21 cellular contexts compared by ENCODE assay signal in the genomic region with DNA sequence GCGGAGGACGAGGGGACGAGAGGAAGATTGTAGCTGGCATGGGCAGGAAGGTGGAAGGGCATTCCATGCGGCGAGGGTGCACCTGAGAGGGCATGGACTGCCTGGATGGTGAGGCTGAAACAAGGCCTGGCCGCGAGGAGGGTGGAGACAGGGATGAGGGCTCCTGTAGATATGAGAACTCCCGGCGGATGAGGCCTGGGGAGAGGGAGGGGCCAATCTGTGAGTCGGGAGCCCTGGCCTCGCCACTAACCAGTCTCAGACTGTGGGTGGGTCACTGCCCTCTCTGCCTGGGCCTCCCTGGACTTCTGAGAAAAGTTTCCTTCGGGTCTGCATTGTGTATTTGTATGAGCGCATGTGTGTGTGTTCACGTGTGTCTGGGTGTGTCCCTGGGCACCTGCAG. TPM values are rescaled to one million over a fixed set of nuclear protein-coding genes. Genes with fewer than 3 reads are reported as not detected.
DNase-seq lines count a peak whose midpoint lies in the region; ATAC-seq and TF ChIP-seq lines count a peak whose summit lies in the region.
"Had no signal": no experiment of that assay in that cellular context is flagged by ENCODE, and none has a peak within 500 bp of the region (broad histone marks: within the 10 kb centered on the region; RNA-seq: fewer than 3 reads in every experiment).

No MANE protein-coding gene starts in this region.

- no peaks in the 10 kb centered on the region for H3K36me3 Mint-ChIP-seq in GM23338 (ENCODE audit: low read depth)
- H3K36me3 Mint-ChIP-seq in neural progenitor cell: no peaks in the 10 kb centered on the region
- H3K36me3 Mint-ChIP-seq: CD14-positive monocyte; CD8-positive, alpha-beta memory T cell had no signal

- peaks cover 31% of the 10 kb centered on the region for H3K27me3 ChIP-seq in GM23338 (ENCODE audit: insufficient read depth)
- H3K27me3 ChIP-seq in neural progenitor cell: peaks cover 98% of the 10 kb centered on the region
- H3K27me3 ChIP-seq: BE2C had no signal

- no peaks in the 10 kb centered on the region for H3K9me3 ChIP-seq in neural progenitor cell (ENCODE audit: low read depth)
- H3K9me3 ChIP-seq: A549; BE2C; BLaER1 treated with 17β-estradiol and CSF1 and Interleukin-3, amounts not matched to agents 10 nM and 100 nM had no signal

- H3K9me3 Mint-ChIP-seq in GM23338 (no peaks in the 10 kb centered on the region), neural progenitor cell (no peaks in the 10 kb centered on the region)
- H3K9me3 Mint-ChIP-seq: CD4-positive, alpha-beta T cell; CD8-positive, alpha-beta memory T cell; H9; HFFc6 had no signal

- TF ChIP-seq CTCF in GM23338 (conservative IDR thresholded peaks at IDR 0.05; ENCODE audit: low read depth in 2 of 2) (no peak), neural progenitor cell (IDR thresholded peaks at IDR 0.05) (no peak)

- H3K9me2 ChIP-seq in GM23338 (ENCODE audit: insufficient read depth): no peaks in the 10 kb centered on the region

- H3K27ac ChIP-seq in GM23338 (ENCODE audit: low read depth): no peak overlapping the region
- no peak overlapping the region for H3K27ac ChIP-seq in neural progenitor cell
- H3K27ac ChIP-seq: A549; BLaER1 treated with 17β-estradiol and CSF1 and Interleukin-3, amounts not matched to agents 10 nM and 100 nM had no signal

- H3K4me3 Mint-ChIP-seq in GM23338: no peak overlapping the region
- no peak overlapping the region for H3K4me3 Mint-ChIP-seq in neural progenitor cell
- H3K4me3 Mint-ChIP-seq: CD14-positive monocyte; CD4-positive, alpha-beta T cell; CD8-positive, alpha-beta memory T cell; H9; HFFc6 had no signal

- H3K36me3 ChIP-seq in GM23338 (ENCODE audit: insufficient read depth): no peaks in the 10 kb centered on the region
- no peaks in the 10 kb centered on the region for H3K36me3 ChIP-seq in neural progenitor cell
- H3K36me3 ChIP-seq: BE2C; BLaER1 treated with 17β-estradiol and CSF1 and Interleukin-3, amounts not matched to agents 10 nM and 100 nM had no signal

- H3K79me2 ChIP-seq in GM23338 (replicated peaks; ENCODE audit: insufficient read depth) (no peaks in the 10 kb centered on the region), neural progenitor cell (ENCODE audit: low read depth) (no peaks in the 10 kb centered on the region)

- H3K4me2 ChIP-seq in GM23338 (no peak overlapping the region), neural progenitor cell (no peak overlapping the region)
- H3K4me2 ChIP-seq: A549; BLaER1 treated with 17β-estradiol and CSF1 and Interleukin-3, amounts not matched to agents 10 nM and 100 nM had no signal

- H3K4me3 ChIP-seq in GM23338 (no peak overlapping the region), neural progenitor cell (no peak overlapping the region)
- H3K4me3 ChIP-seq: A549; BLaER1 treated with 17β-estradiol and CSF1 and Interleukin-3, amounts not matched to agents 10 nM and 100 nM had no signal

- DNase-seq in GM23338 (ENCODE audit: low spot score) (peak; percentile 30), cerebellar cortex (ENCODE audit: low spot score) (peak; percentile 71), neural progenitor cell (ENCODE audit: low spot score) (peak; percentile 29), inferior parietal cortex (ENCODE audit: extremely low spot score) (no peak), DMS79 treated with DMSO at 0.1 percent for 48 hours (lab: John Stamatoyannopoulos, UW) (no peak)
- DNase-seq: 8988T; ACHN; AML-193; BE2C; CD4-positive, alpha-beta T cell; CD8-positive, alpha-beta memory T cell; DMS 273 treated with DMSO at 0.1 percent for 48 hours; DMS79; GOT3; H9; HFFc6 had no signal

- H3K9ac ChIP-seq in neural progenitor cell: no peak overlapping the region
- H3K9ac ChIP-seq: BLaER1 treated with 17β-estradiol and CSF1 and Interleukin-3, amounts not matched to agents 10 nM and 100 nM had no signal

- ATAC-seq in GM23338: no peak
- no peak for ATAC-seq in HG02852 (IDR thresholded peaks at IDR 0.05; ENCODE audit: unreplicated experiment)
- ATAC-seq: A549, HCT116 had no signal

- H3K4me1 ChIP-seq in GM23338 (ENCODE audit: insufficient read depth) (peaks cover 58% of the 10 kb centered on the region), neural progenitor cell (peaks cover 54% of the 10 kb centered on the region)
- H3K4me1 ChIP-seq: A549 had no signal

- H3F3A ChIP-seq in GM23338 (replicated peaks; ENCODE audit: low read depth): peaks cover 6% of the 10 kb centered on the region; the same call in 1 of the 2 replicates
- peaks cover 59% of the 10 kb centered on the region for H3F3A ChIP-seq in neural progenitor cell (ENCODE audit: low read depth)

- no peak overlapping the region for H2AFZ ChIP-seq in GM23338
- H2AFZ ChIP-seq in neural progenitor cell (replicated peaks): no peak overlapping the region

- H3K4me1 Mint-ChIP-seq in GM23338 (peaks cover 39% of the 10 kb centered on the region), neural progenitor cell (peaks cover 47% of the 10 kb centered on the region)

- peaks cover 30% of the 10 kb centered on the region for H3K27me3 Mint-ChIP-seq in GM23338 (ENCODE audit: insufficient read depth, low read depth, poor library complexity)
- peaks cover 18% of the 10 kb centered on the region for H3K27me3 Mint-ChIP-seq in neural progenitor cell (ENCODE audit: insufficient read depth, low read depth)

- H3K27ac Mint-ChIP-seq in GM23338 (no peak overlapping the region), neural progenitor cell (no peak overlapping the region)
- H3K27ac Mint-ChIP-seq: CD14-positive monocyte; CD4-positive, alpha-beta T cell; CD8-positive, alpha-beta memory T cell; H9; HFFc6 had no signal

- H4K20me1 ChIP-seq in GM23338 (replicated peaks; ENCODE audit: insufficient read depth) (no peaks in the 10 kb centered on the region), neural progenitor cell (ENCODE audit: low read depth) (peaks cover 45% of the 10 kb centered on the region)

TF ChIP-seq in GM23338, 12 proteins besides CTCF, POLR2A, EP300 and RAD21 (continues in another document):
- TF ChIP-seq, protein P1, sequence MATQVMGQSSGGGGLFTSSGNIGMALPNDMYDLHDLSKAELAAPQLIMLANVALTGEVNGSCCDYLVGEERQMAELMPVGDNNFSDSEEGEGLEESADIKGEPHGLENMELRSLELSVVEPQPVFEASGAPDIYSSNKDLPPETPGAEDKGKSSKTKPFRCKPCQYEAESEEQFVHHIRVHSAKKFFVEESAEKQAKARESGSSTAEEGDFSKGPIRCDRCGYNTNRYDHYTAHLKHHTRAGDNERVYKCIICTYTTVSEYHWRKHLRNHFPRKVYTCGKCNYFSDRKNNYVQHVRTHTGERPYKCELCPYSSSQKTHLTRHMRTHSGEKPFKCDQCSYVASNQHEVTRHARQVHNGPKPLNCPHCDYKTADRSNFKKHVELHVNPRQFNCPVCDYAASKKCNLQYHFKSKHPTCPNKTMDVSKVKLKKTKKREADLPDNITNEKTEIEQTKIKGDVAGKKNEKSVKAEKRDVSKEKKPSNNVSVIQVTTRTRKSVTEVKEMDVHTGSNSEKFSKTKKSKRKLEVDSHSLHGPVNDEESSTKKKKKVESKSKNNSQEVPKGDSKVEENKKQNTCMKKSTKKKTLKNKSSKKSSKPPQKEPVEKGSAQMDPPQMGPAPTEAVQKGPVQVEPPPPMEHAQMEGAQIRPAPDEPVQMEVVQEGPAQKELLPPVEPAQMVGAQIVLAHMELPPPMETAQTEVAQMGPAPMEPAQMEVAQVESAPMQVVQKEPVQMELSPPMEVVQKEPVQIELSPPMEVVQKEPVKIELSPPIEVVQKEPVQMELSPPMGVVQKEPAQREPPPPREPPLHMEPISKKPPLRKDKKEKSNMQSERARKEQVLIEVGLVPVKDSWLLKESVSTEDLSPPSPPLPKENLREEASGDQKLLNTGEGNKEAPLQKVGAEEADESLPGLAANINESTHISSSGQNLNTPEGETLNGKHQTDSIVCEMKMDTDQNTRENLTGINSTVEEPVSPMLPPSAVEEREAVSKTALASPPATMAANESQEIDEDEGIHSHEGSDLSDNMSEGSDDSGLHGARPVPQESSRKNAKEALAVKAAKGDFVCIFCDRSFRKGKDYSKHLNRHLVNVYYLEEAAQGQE (IDR thresholded peaks at IDR 0.05; ENCODE audit: unreplicated experiment): no peak
- TF ChIP-seq NANOG (IDR thresholded peaks at IDR 0.05; ENCODE audit: borderline replicate concordance): no peak

RNA-seq across cellular contexts. Expression of a gene that starts 55.4 kb away (rescaled TPM):
- 0.21 TPM in 1 of 2 replicates, not detected in the other for total RNA-seq in GM23338 (2014; rRNA removed; shearing (Covaris generic))
- polyA plus RNA-seq in GM23338 (2016; fragmentation: Nextera tagmentation; extraction: Ambion mirVana): 0.05 and 0.08 TPM in 2 replicates
- total RNA-seq in neural progenitor cell (ENCODE audit: low replicate concordance): 0.19 and 0.50 TPM in 2 replicates
- total RNA-seq: CD4-positive, alpha-beta T cell; CD8-positive, alpha-beta memory T cell; HFFc6 had no signal
- polyA plus RNA-seq: CD14-positive monocyte; CD8-positive, alpha-beta memory T cell had no signal

Comparison
In these comparisons a context has a peak if more than half of its experiments do, and no peak if none do; other contexts are left out.
1. DNase-seq: peak in GM23338 (single experiment), cerebellar cortex (single experiment) and neural progenitor cell (single experiment); none in inferior parietal cortex (single experiment) and DMS79 treated with DMSO at 0.1 percent for 48 hours (single experiment).